13 cellular contexts compared by ENCODE assay signal in genomic region chr12:11500861-11501230, GRCh38.
DNase-seq lines count a peak whose midpoint lies in the region; ATAC-seq, FAIRE-seq and TF ChIP-seq lines count a peak whose summit lies in the region.
"Had no signal": no experiment of that assay in that cellular context is flagged by ENCODE, and none has a peak within 500 bp of the region (broad histone marks: within the 10 kb centered on the region; RNA-seq: fewer than 3 reads in every experiment).

No MANE protein-coding gene starts in this region.

- FAIRE-seq in HepG2 (lab: Jason Lieb, UNC) (no peak), H1 (lab: Jason Lieb, UNC) (no peak)
- FAIRE-seq: D721Med, G401.6 had no signal

- H4K8ac ChIP-seq in H1 (ENCODE audit: extremely low read depth, insufficient read depth, low read length): no peak overlapping the region; the same call in 1 of the 2 replicates

- TF ChIP-seq EP300 in HepG2 (IDR thresholded peaks at IDR 0.05; ENCODE audit: low read depth in 2 of 2, low read length in 2 of 2): no peak
- TF ChIP-seq EP300 in HepG2 (CRISPR knock-in tag; IDR thresholded peaks at IDR 0.05; ENCODE audit: borderline replicate concordance): no peak
- no peak for TF ChIP-seq EP300 in H1 (IDR thresholded peaks at IDR 0.05; ENCODE audit: borderline replicate concordance in 1 of 2, low read depth in 2 of 2, low read length in 2 of 2)

- H3K4me3 Mint-ChIP-seq in stimulated activated memory B cell treated with anti-CD40 and anti-IgM and Interleukin-4, amounts not matched to agents 10 μg/mL and 1 μg/mL and 100 μg/mL, for 72 hours: peak overlapping the region; percentile 8
- H3K4me3 Mint-ChIP-seq: CD8-positive, alpha-beta T cell had no signal

- no peak overlapping the region for H3K23ac ChIP-seq in H1 (ENCODE audit: insufficient read length)

- H3K27ac Mint-ChIP-seq in stimulated activated memory B cell treated with anti-CD40 and anti-IgM and Interleukin-4, amounts not matched to agents 10 μg/mL and 1 μg/mL and 100 μg/mL, for 72 hours: no peak overlapping the region
- H3K27ac Mint-ChIP-seq: CD8-positive, alpha-beta T cell had no signal

- no peak overlapping the region for H2BK15ac ChIP-seq in H1 (ENCODE audit: low read length)

- CTCF ChIA-PET in HepG2 (lab: Yijun Ruan, JAX; ENCODE audit: low intra/inter-chr PET ratio, low total read pairs) (no interaction called here), H1 (lab: Charles Lee; ENCODE audit: partially characterized antibody) (interaction anchor here (0.5 to 4.3 kb wide), 5 partner anchors 8 to 1817 kb away, joined by 3 to 21 read pairs (median 4); no protein-coding TSS in a partner anchor)

- H3K79me2 ChIP-seq in HepG2 (ENCODE audit: insufficient read depth, low read length) (no peaks in the 10 kb centered on the region), H1 (ENCODE audit: control insufficient read depth in 1 of 2, insufficient read depth in 2 of 2, low read length in 2 of 2) (no peaks in the 10 kb centered on the region)

- H3K36me3 ChIP-seq in HepG2 (replicated peaks in 1 of 2; ENCODE audit: control insufficient read depth in 1 of 2, insufficient read depth in 2 of 2, low read length in 2 of 2) (no peaks in the 10 kb centered on the region), right lobe of liver (no peaks in the 10 kb centered on the region), RWPE2 (ENCODE audit: low read depth) (no peaks in the 10 kb centered on the region), H1 (ENCODE audit: control insufficient read depth in 2 of 4, insufficient read depth in 4 of 4, low read length in 3 of 4) (no peaks in the 10 kb centered on the region)

- no peak for DNase-seq in HepG2 (ENCODE audit: low spot score)
- DNase-seq in right lobe of liver: no peak
- no peak for DNase-seq in RWPE2 (ENCODE audit: low spot score)
- DNase-seq in H1 (ENCODE audit: low read depth in 1 of 2, low spot score in 2 of 2): no peak
- no peak for DNase-seq in hippocampal formation (lab: John Stamatoyannopoulos, UW)
- DNase-seq in NCI-H2171 treated with DMSO at 0.1 percent for 48 hours (lab: John Stamatoyannopoulos, UW): no peak
- no peak for DNase-seq in activated effector memory CD4-positive, alpha-beta T cell treated with anti-CD3 and anti-CD28 coated beads, Interleukin-2, amount 50 U/mL, for 16 hours
- DNase-seq: GOT3, NCI-H1436 treated with DMSO at 0.1 percent for 48 hours had no signal

- H3K4me1 Mint-ChIP-seq in stimulated activated memory B cell treated with anti-CD40 and anti-IgM and Interleukin-4, amounts not matched to agents 10 μg/mL and 1 μg/mL and 100 μg/mL, for 72 hours: peaks cover 32% of the 10 kb centered on the region

- H3K9me3 ChIP-seq in HepG2 (ENCODE audit: low read length) (no peaks in the 10 kb centered on the region), right lobe of liver (no peaks in the 10 kb centered on the region), RWPE2 (ENCODE audit: severe bottlenecking) (no peaks in the 10 kb centered on the region), H1 (ENCODE audit: insufficient read depth in 2 of 2, low read depth in 1 of 2, low read length in 1 of 2) (no peaks in the 10 kb centered on the region)

- TF ChIP-seq POLR2A in HepG2 (IDR thresholded peaks at IDR 0.05; ENCODE audit: insufficient read depth in 1 of 2, low read depth in 2 of 2, low read length in 2 of 2): no peak
- no peak for TF ChIP-seq POLR2A in right lobe of liver (IDR thresholded peaks at IDR 0.05)
- TF ChIP-seq POLR2A in H1 (IDR thresholded peaks at IDR 0.05; ENCODE audit: control extremely low read depth in 1 of 2, low read depth in 2 of 2, low read length in 2 of 2): no peak

- WGBS in HepG2 (ENCODE audit: low lambda C conversion rate): 64% methylated on average over 13 of the region's 14 CpGs
- 23% methylated on average over 10 of the region's 14 CpGs for WGBS in right lobe of liver (ENCODE audit: insufficient coverage, low coverage, low lambda C conversion rate, missing lambda C conversion rate)
- 31 to 100% methylated on average over 1 to 11 of the region's 14 CpGs for WGBS in H1 (ENCODE audit: extremely low coverage in 1 of 2, insufficient coverage in 1 of 2, insufficient read length in 1 of 2, insufficient replicate concordance in 2 of 2, low coverage in 1 of 2, low lambda C conversion rate in 2 of 2, missing lambda C conversion rate in 1 of 2), 2 experiments

- ATAC-seq in HepG2: no peak; the same call in 2 of the 3 replicates
- ATAC-seq in right lobe of liver: no peak
- peak; percentile 27; the same call in 1 of the 3 replicates for ATAC-seq in RWPE2 (ENCODE audit: low read depth)
- no peak for ATAC-seq in stimulated activated memory B cell treated with anti-CD40 and anti-IgM and Interleukin-4, amounts not matched to agents 10 μg/mL and 1 μg/mL and 100 μg/mL, for 72 hours

- no peak overlapping the region for H3K9ac ChIP-seq in HepG2 (ENCODE audit: insufficient read depth, low read depth, low read length)
- H3K9ac ChIP-seq in H1 (replicated peaks in 1 of 4; ENCODE audit: extremely low read depth in 1 of 4, low read depth in 3 of 4, low read length in 3 of 4): no peak overlapping the region

- intact Hi-C loops in HepG2 (cut with micrococcal nuclease; ENCODE audit: unreplicated experiment): no loop called here
- intact Hi-C loops in right lobe of liver (cut with DNase I): no loop called here

- no TSS peak for BruUV-seq in HepG2 (replicated peaks; lab: Mats Ljungman, UMichigan)

- H3K14ac ChIP-seq in H1 (ENCODE audit: insufficient read length): no peak overlapping the region

- POLR2A ChIA-PET in HepG2 (lab: Yijun Ruan, JAX): no interaction called here
- POLR2A ChIA-PET in H1 (lab: Charles Lee; ENCODE audit: partially characterized antibody): no interaction called here

- H3K27me3 ChIP-seq in HepG2 (ENCODE audit: control insufficient read depth in 1 of 2, insufficient read depth in 2 of 2, low read length in 2 of 2) (no peaks in the 10 kb centered on the region; a peak in 1 of 5 replicates), right lobe of liver (no peaks in the 10 kb centered on the region), RWPE2 (ENCODE audit: insufficient read depth, poor library complexity, severe bottlenecking) (peaks cover 3% of the 10 kb centered on the region), H1 (replicated peaks in 1 of 4; ENCODE audit: control insufficient read depth in 3 of 4, extremely low read depth in 1 of 4, insufficient read depth in 3 of 4, low read length in 3 of 4) (peaks cover 0 to 11% (median 10%) of the 10 kb centered on the region in 4 experiments; a peak in 5 of 7 replicates)

- H3K9me3 Mint-ChIP-seq in stimulated activated memory B cell treated with anti-CD40 and anti-IgM and Interleukin-4, amounts not matched to agents 10 μg/mL and 1 μg/mL and 100 μg/mL, for 72 hours: peaks cover 9% of the 10 kb centered on the region

- TF ChIP-seq RAD21 in HepG2 (CRISPR knock-in tag; IDR thresholded peaks at IDR 0.05) (no peak), H1 (IDR thresholded peaks at IDR 0.05 in 1 of 2, conservative IDR thresholded peaks at IDR 0.05 in 1 of 2; ENCODE audit: low read depth in 2 of 2, low read length in 2 of 2) (no peak)

- no peak overlapping the region for H3K4me2 ChIP-seq in HepG2 (ENCODE audit: low read depth, low read length)
- peak overlapping the region; percentile 82; a peak in 2 of 4 replicates for H3K4me2 ChIP-seq in H1 (ENCODE audit: insufficient read depth in 1 of 2, low read depth in 2 of 2, low read length in 2 of 2)

- H3K23me2 ChIP-seq in H1 (ENCODE audit: low read depth, low read length): peaks cover 7% of the 10 kb centered on the region; the same call in 1 of the 2 replicates

- H3K79me1 ChIP-seq in H1 (ENCODE audit: low read depth, low read length): no peaks in the 10 kb centered on the region; the same call in 1 of the 2 replicates

- H2AFZ ChIP-seq in HepG2 (ENCODE audit: low read length) (no peak overlapping the region), H1 (ENCODE audit: low read length) (no peak overlapping the region)

- H3K56ac ChIP-seq in H1 (replicated peaks; ENCODE audit: insufficient read length, low read depth, low read length): no peak overlapping the region

- H3K18ac ChIP-seq in H1 (ENCODE audit: extremely low read depth, low read length): no peak overlapping the region

- TF ChIP-seq CTCF in HepG2 (CRISPR knock-in tag; IDR thresholded peaks at IDR 0.05): no peak
- no peak for TF ChIP-seq CTCF in right lobe of liver (IDR thresholded peaks at IDR 0.05)
- TF ChIP-seq CTCF in RWPE2 (IDR thresholded peaks at IDR 0.05; ENCODE audit: poor library complexity, severe bottlenecking): no peak
- TF ChIP-seq CTCF in H1 (IDR thresholded peaks at IDR 0.05; ENCODE audit: control extremely low read depth in 1 of 3, insufficient read depth in 1 of 3, low read depth in 1 of 3, low read length in 3 of 3): no peak

- no peak overlapping the region for H3K4ac ChIP-seq in H1 (replicated peaks; ENCODE audit: insufficient read length, low read depth, low read length)

- peaks cover 36% of the 10 kb centered on the region for H3K27me3 Mint-ChIP-seq in stimulated activated memory B cell treated with anti-CD40 and anti-IgM and Interleukin-4, amounts not matched to agents 10 μg/mL and 1 μg/mL and 100 μg/mL, for 72 hours

- no peak overlapping the region for H2AK5ac ChIP-seq in H1 (ENCODE audit: low read depth, low read length)

- no peak overlapping the region for H4K5ac ChIP-seq in H1 (ENCODE audit: insufficient read length, low read depth, low read length)

- H4K91ac ChIP-seq in H1 (replicated peaks; ENCODE audit: insufficient read length, low read length): no peak overlapping the region

- no peak overlapping the region for H2BK20ac ChIP-seq in H1 (ENCODE audit: low read length)

- H2BK5ac ChIP-seq in H1 (ENCODE audit: low read depth, low read length): no peak overlapping the region

- H4K20me1 ChIP-seq in HepG2 (ENCODE audit: insufficient read depth, low read length) (no peaks in the 10 kb centered on the region), H1 (replicated peaks in 1 of 2; ENCODE audit: control insufficient read depth in 1 of 2, insufficient read depth in 2 of 2, low read length in 2 of 2) (peaks cover 4 to 6% of the 10 kb centered on the region in 2 experiments)

- no peak overlapping the region for H2BK120ac ChIP-seq in H1 (replicated peaks; ENCODE audit: low read depth, low read length)

- H3K4me3 ChIP-seq in HepG2 (replicated peaks in 1 of 3; ENCODE audit: insufficient read depth in 1 of 3, low read depth in 2 of 3, low read length in 3 of 3): no peak overlapping the region
- H3K4me3 ChIP-seq in right lobe of liver: no peak overlapping the region
- no peak overlapping the region for H3K4me3 ChIP-seq in RWPE2 (ENCODE audit: severe bottlenecking)
- H3K4me3 ChIP-seq in H1 (ENCODE audit: extremely low read depth in 1 of 4, insufficient read depth in 2 of 4, low read depth in 3 of 4, low read length in 4 of 4): no peak overlapping the region

- H3K4me1 ChIP-seq in HepG2 (ENCODE audit: insufficient read depth, low read length) (no peaks in the 10 kb centered on the region), right lobe of liver (peaks cover 0 to 11% (median 3%) of the 10 kb centered on the region in 4 donors), RWPE2 (ENCODE audit: insufficient read depth, poor library complexity, severe bottlenecking) (no peaks in the 10 kb centered on the region), H1 (replicated peaks in 1 of 4; ENCODE audit: control insufficient read depth in 3 of 4, insufficient read depth in 4 of 4, low read length in 3 of 4) (peaks cover 0 to 6% (median 2%) of the 10 kb centered on the region in 4 experiments; a peak in 4 of 7 replicates)

- H3K27ac ChIP-seq in HepG2 (ENCODE audit: extremely low read length, insufficient read depth, low read length): no peak overlapping the region
- H3K27ac ChIP-seq in right lobe of liver: no peak overlapping the region
- no peak overlapping the region for H3K27ac ChIP-seq in RWPE2 (ENCODE audit: poor library complexity, severe bottlenecking)
- no peak overlapping the region for H3K27ac ChIP-seq in H1 (ENCODE audit: low read depth, low read length)

- peaks cover 6% of the 10 kb centered on the region for H3K36me3 Mint-ChIP-seq in stimulated activated memory B cell treated with anti-CD40 and anti-IgM and Interleukin-4, amounts not matched to agents 10 μg/mL and 1 μg/mL and 100 μg/mL, for 72 hours
- H3K36me3 Mint-ChIP-seq: CD8-positive, alpha-beta T cell had no signal

- H2BK12ac ChIP-seq in H1 (ENCODE audit: low read depth, low read length): no peak overlapping the region

- in situ Hi-C loops in HepG2 (cut with HindIII; ENCODE audit: extremely low pct_ligation_motif_present, low pct_unique_long_range_greater_than_20kb): no loop called here
